Comparison of ENCODE assay signal across 23 cellular contexts in the genomic region with DNA sequence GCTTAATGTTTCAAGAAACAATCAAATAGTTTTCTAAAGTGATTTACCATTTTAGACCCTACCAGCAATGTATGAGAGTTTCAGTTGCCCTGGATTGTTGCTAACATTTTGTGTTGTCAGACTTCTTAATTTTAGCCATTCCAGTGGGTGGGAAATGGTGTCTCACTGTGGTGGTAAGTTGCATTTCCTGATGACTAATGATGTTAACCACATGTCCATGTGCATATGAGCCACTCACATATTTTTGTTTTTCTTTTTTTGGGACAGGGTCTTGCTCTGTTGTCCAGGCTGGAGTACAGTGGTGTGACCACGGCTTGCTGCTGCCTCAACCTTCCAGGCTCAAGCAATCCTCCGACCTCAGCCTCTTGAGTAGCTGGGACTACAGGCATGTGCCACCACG. TPM values are rescaled to one million over a fixed set of nuclear protein-coding genes. Genes with fewer than 3 reads are reported as not detected.
DNase-seq lines count a peak whose midpoint lies in the region; ATAC-seq and TF ChIP-seq lines count a peak whose summit lies in the region.
"Had no signal": no experiment of that assay in that cellular context is flagged by ENCODE, and none has a peak within 500 bp of the region (broad histone marks: within the 10 kb centered on the region; RNA-seq: fewer than 3 reads in every experiment).

No MANE protein-coding gene starts in this region.

- H3K36me3 Mint-ChIP-seq in HFFc6 (ENCODE audit: low read depth), result no peaks in the 10 kb centered on the region
- H3K36me3 Mint-ChIP-seq in CD4-positive, alpha-beta memory T cell, result no peaks in the 10 kb centered on the region
- no peaks in the 10 kb centered on the region for H3K36me3 Mint-ChIP-seq in activated T-helper 2 cell treated with anti-CD3 and anti-CD28 coated beads, Interferon-gamma antibody, Interleukin-2, Interleukin-4, amounts not matched to agents 10 μg/mL and 5 μg/mL and 100 μg/mL, durations not matched to agents 14 hours and 24 hours and 36 hours (ENCODE audit: low read depth)
- H3K36me3 Mint-ChIP-seq: CD8-positive, alpha-beta T cell had no signal

- H3K4me3 Mint-ChIP-seq in HFFc6, result no peak overlapping the region
- no peak overlapping the region for H3K4me3 Mint-ChIP-seq in CD4-positive, alpha-beta memory T cell
- no peak overlapping the region for H3K4me3 Mint-ChIP-seq in activated T-helper 2 cell treated with anti-CD3 and anti-CD28 coated beads, Interferon-gamma antibody, Interleukin-2, Interleukin-4, amounts not matched to agents 10 μg/mL and 5 μg/mL and 100 μg/mL, durations not matched to agents 14 hours and 24 hours and 36 hours (ENCODE audit: low read depth)
- H3K4me3 Mint-ChIP-seq: activated T-helper 17 cell treated with anti-CD3 and anti-CD28 coated beads, Interleukin-2, amount 50 U/mL, for 72 hours; CD8-positive, alpha-beta T cell; nephron; T-helper 1 cell treated with Interleukin-12 subunit alpha and Interleukin-12 subunit beta and Interleukin-4 antibody, amounts not matched to agents 30 μg/mL and 1 μg/mL, for 36 hours had no signal

- H3K4me1 ChIP-seq in CD4-positive, alpha-beta memory T cell (ENCODE audit: insufficient read depth, low read length), result no peaks in the 10 kb centered on the region
- no peaks in the 10 kb centered on the region for H3K4me1 ChIP-seq in tibial nerve
- H3K4me1 ChIP-seq: adrenal gland had no signal

- no peak for TF ChIP-seq POLR2A in tibial nerve (IDR thresholded peaks at IDR 0.05)

- H3K9me3 ChIP-seq in CD4-positive, alpha-beta memory T cell (ENCODE audit: control insufficient read depth in 1 of 2, low read length in 2 of 2), result no peaks in the 10 kb centered on the region
- no peaks in the 10 kb centered on the region for H3K9me3 ChIP-seq in tibial nerve
- H3K9me3 ChIP-seq: adrenal gland had no signal

- H3K4me3 ChIP-seq in BJ (ENCODE audit: low read depth, low read length) (no peak overlapping the region), fibroblast of mammary gland (ENCODE audit: control insufficient read depth, low read depth, low read length) (no peak overlapping the region), tibial nerve (no peak overlapping the region)
- no peak overlapping the region for H3K4me3 ChIP-seq in CD4-positive, alpha-beta memory T cell (ENCODE audit: low read length in 2 of 2)
- H3K4me3 ChIP-seq: adrenal gland, skin epidermis had no signal

- CTCF ChIA-PET in BJ (lab: Yijun Ruan, JAX), result no interaction called here
- CTCF ChIA-PET in CD4-positive, alpha-beta memory T cell (lab: Charles Lee; ENCODE audit: partially characterized antibody), result interaction anchor here (1.2 kb wide), 1 partner anchor 11 kb away, joined by 6 read pairs; no protein-coding TSS in a partner anchor

- H3K27me3 Mint-ChIP-seq in HFFc6 (ENCODE audit: insufficient read depth), result peaks cover 12% of the 10 kb centered on the region
- H3K27me3 Mint-ChIP-seq in CD4-positive, alpha-beta memory T cell, result peaks cover 6% of the 10 kb centered on the region in 2 donors
- no peaks in the 10 kb centered on the region for H3K27me3 Mint-ChIP-seq in activated T-helper 2 cell treated with anti-CD3 and anti-CD28 coated beads, Interferon-gamma antibody, Interleukin-2, Interleukin-4, amounts not matched to agents 10 μg/mL and 5 μg/mL and 100 μg/mL, durations not matched to agents 14 hours and 24 hours and 36 hours (ENCODE audit: low read depth)

- DNase-seq in BJ (ENCODE audit: low read depth) (peak; percentile 1), HFFc6 (peak; percentile 8), RKO (ENCODE audit: low spot score) (peak; percentile 68), fibroblast of mammary gland (ENCODE audit: low read depth) (peak; percentile 63), tibial nerve (ENCODE audit: low spot score in 2 of 2) (no peak)
- no peak for DNase-seq in CD4-positive, alpha-beta memory T cell
- DNase-seq in activated T-helper 2 cell treated with anti-CD3 and anti-CD28 coated beads, Interferon-gamma antibody, Interleukin-2, Interleukin-4, amounts not matched to agents 10 μg/mL and 5 μg/mL and 100 μg/mL, durations not matched to agents 14 hours and 24 hours and 36 hours (ENCODE audit: low spot score), result no peak
- DNase-seq: adrenal gland; CD8-positive, alpha-beta T cell; DMS79; KBM-7; NCI-H1436 treated with DMSO at 0.1 percent for 48 hours; NCI-H226; NK-92 treated with Interleukin-12 subunit alpha and Interleukin-12 subunit beta, amount 100 ng/mL, for 24 hours; posterior cingulate gyrus; stimulated activated CD4-positive, alpha-beta T cell treated with anti-CD3 and anti-CD28 coated beads, Interleukin-4, amount 100 ng/mL, for 4 hours; stimulated activated CD8-positive, alpha-beta memory T cell treated with anti-CD3 and anti-CD28 coated beads, Interleukin-4, amount 100 ng/mL, for 48 hours had no signal

- no peak overlapping the region for H3K27ac Mint-ChIP-seq in HFFc6
- no peak overlapping the region for H3K27ac Mint-ChIP-seq in CD4-positive, alpha-beta memory T cell
- no peak overlapping the region for H3K27ac Mint-ChIP-seq in activated T-helper 2 cell treated with anti-CD3 and anti-CD28 coated beads, Interferon-gamma antibody, Interleukin-2, Interleukin-4, amounts not matched to agents 10 μg/mL and 5 μg/mL and 100 μg/mL, durations not matched to agents 14 hours and 24 hours and 36 hours
- H3K27ac Mint-ChIP-seq: activated T-helper 17 cell treated with anti-CD3 and anti-CD28 coated beads, Interleukin-2, amount 50 U/mL, for 72 hours; CD8-positive, alpha-beta T cell; nephron; T-helper 1 cell treated with Interleukin-12 subunit alpha and Interleukin-12 subunit beta and Interleukin-4 antibody, amounts not matched to agents 30 μg/mL and 1 μg/mL, for 36 hours had no signal

- POLR2A ChIA-PET in BJ (lab: Charles Lee), result no interaction called here
- POLR2A ChIA-PET in CD4-positive, alpha-beta memory T cell (lab: Charles Lee; ENCODE audit: partially characterized antibody), result no interaction called here

- 88 to 97% methylated on average over 3 of the region's 3 CpGs for WGBS in tibial nerve, 2 donors

- no peaks in the 10 kb centered on the region for H3K4me1 Mint-ChIP-seq in HFFc6 (ENCODE audit: low read depth)
- H3K4me1 Mint-ChIP-seq in CD4-positive, alpha-beta memory T cell, result no peaks in the 10 kb centered on the region
- H3K4me1 Mint-ChIP-seq in activated T-helper 2 cell treated with anti-CD3 and anti-CD28 coated beads, Interferon-gamma antibody, Interleukin-2, Interleukin-4, amounts not matched to agents 10 μg/mL and 5 μg/mL and 100 μg/mL, durations not matched to agents 14 hours and 24 hours and 36 hours (ENCODE audit: low read depth), result no peaks in the 10 kb centered on the region
- H3K4me1 Mint-ChIP-seq: activated T-helper 17 cell treated with anti-CD3 and anti-CD28 coated beads, Interleukin-2, amount 50 U/mL, for 72 hours; nephron had no signal

- TF ChIP-seq EP300 in tibial nerve (IDR thresholded peaks at IDR 0.05), result no peak

- H3K36me3 ChIP-seq in BJ (ENCODE audit: control insufficient read depth, insufficient read depth, low read length) (no peaks in the 10 kb centered on the region), tibial nerve (no peaks in the 10 kb centered on the region)
- no peaks in the 10 kb centered on the region for H3K36me3 ChIP-seq in CD4-positive, alpha-beta memory T cell (ENCODE audit: insufficient read depth, low read length)
- H3K36me3 ChIP-seq: adrenal gland had no signal

- H3K9me3 Mint-ChIP-seq in HFFc6, result no peaks in the 10 kb centered on the region
- H3K9me3 Mint-ChIP-seq in CD4-positive, alpha-beta memory T cell, result no peaks in the 10 kb centered on the region
- H3K9me3 Mint-ChIP-seq in activated T-helper 2 cell treated with anti-CD3 and anti-CD28 coated beads, Interferon-gamma antibody, Interleukin-2, Interleukin-4, amounts not matched to agents 10 μg/mL and 5 μg/mL and 100 μg/mL, durations not matched to agents 14 hours and 24 hours and 36 hours, result no peaks in the 10 kb centered on the region
- H3K9me3 Mint-ChIP-seq: activated T-helper 17 cell treated with anti-CD3 and anti-CD28 coated beads, Interleukin-2, amount 50 U/mL, for 72 hours; CD8-positive, alpha-beta T cell; nephron; T-helper 1 cell treated with Interleukin-12 subunit alpha and Interleukin-12 subunit beta and Interleukin-4 antibody, amounts not matched to agents 30 μg/mL and 1 μg/mL, for 36 hours had no signal

- intact Hi-C loops in CD4-positive, alpha-beta memory T cell (cut with micrococcal nuclease), result no loop called here
- intact Hi-C loops in activated T-helper 2 cell treated with anti-CD3 and anti-CD28 coated beads, Interferon-gamma antibody, Interleukin-2, Interleukin-4, amounts not matched to agents 10 μg/mL and 5 μg/mL and 100 μg/mL, durations not matched to agents 14 hours and 24 hours and 36 hours (cut with micrococcal nuclease), result no loop called here

- no peak for TF ChIP-seq CTCF in BJ (IDR thresholded peaks at IDR 0.05; ENCODE audit: insufficient read depth, low read depth, low read length)
- TF ChIP-seq CTCF in HFFc6 (IDR thresholded peaks at IDR 0.05), result no peak
- no peak for TF ChIP-seq CTCF in fibroblast of mammary gland (conservative IDR thresholded peaks at IDR 0.05; ENCODE audit: control insufficient read depth, insufficient read depth, low read depth, low read length)
- TF ChIP-seq CTCF in tibial nerve (IDR thresholded peaks at IDR 0.05), result no peak

- no peak overlapping the region for H3K27ac ChIP-seq in CD4-positive, alpha-beta memory T cell (ENCODE audit: low read depth, low read length)
- no peak overlapping the region for H3K27ac ChIP-seq in tibial nerve
- H3K27ac ChIP-seq: adrenal gland, skin epidermis had no signal

- H3K27me3 ChIP-seq in BJ (ENCODE audit: control insufficient read depth, insufficient read depth, low read length), result no peaks in the 10 kb centered on the region
- H3K27me3 ChIP-seq in CD4-positive, alpha-beta memory T cell (ENCODE audit: insufficient read depth, low read length), result no peaks in the 10 kb centered on the region
- H3K27me3 ChIP-seq in tibial nerve, result no peaks in the 10 kb centered on the region
- H3K27me3 ChIP-seq: adrenal gland had no signal

- ATAC-seq in GM19351 (IDR thresholded peaks at IDR 0.05; ENCODE audit: unreplicated experiment), result no peak
- ATAC-seq: activated T-helper 17 cell treated with anti-CD3 and anti-CD28 coated beads, Interleukin-2, amount 50 U/mL, for 72 hours; CD8-positive, alpha-beta T cell; Right ventricle myocardium inferior had no signal

RNA-seq across cellular contexts. Expression of a gene that starts 48.3 kb away (rescaled TPM):
- polyA plus RNA-seq in BJ (2011; rRNA removed), result 9.0 and 20.0 TPM in 2 replicates
- polyA minus RNA-seq in BJ (2011; rRNA and poly(A)+ RNA removed), result 7.1 and 10.0 TPM in 2 replicates
- 10 to 100 TPM; 32.4 to 40.1 (median 36.4) TPM for total RNA-seq in HFFc6 (2021; fragmentation: NEBNext Ultra II Directional; extraction: Animal tissue kit (Norgen Biotek cat#: 25700))
- total RNA-seq in CD4-positive, alpha-beta memory T cell, result 10 to 100 TPM; 85.4 to 87.0 TPM
- 10 to 100 TPM; 44.2 to 47.8 TPM for polyA plus RNA-seq in CD4-positive, alpha-beta memory T cell
- total RNA-seq in tibial nerve, result 10 to 100 TPM; 12.9 to 19.9 (median 16.2) TPM
- 53.2 and 55.7 TPM in 2 replicates for total RNA-seq in activated T-helper 2 cell treated with anti-CD3 and anti-CD28 coated beads, Interferon-gamma antibody, Interleukin-2, Interleukin-4, amounts not matched to agents 10 μg/mL and 5 μg/mL and 100 μg/mL, durations not matched to agents 14 hours and 24 hours and 36 hours

Comparison
In these comparisons a context has a peak if more than half of its experiments do, and no peak if none do; other contexts are left out.
1. DNase-seq: peak in BJ (single experiment), HFFc6 (single experiment), RKO (single experiment) and fibroblast of mammary gland (single experiment); none in CD4-positive, alpha-beta memory T cell (0 of 5), tibial nerve (0 of 2) and activated T-helper 2 cell treated with anti-CD3 and anti-CD28 coated beads, Interferon-gamma antibody, Interleukin-2, Interleukin-4, amounts not matched to agents 10 μg/mL and 5 μg/mL and 100 μg/mL, durations not matched to agents 14 hours and 24 hours and 36 hours (single experiment).